ENCODE assay signal across 11 cellular contexts in the genomic region with DNA sequence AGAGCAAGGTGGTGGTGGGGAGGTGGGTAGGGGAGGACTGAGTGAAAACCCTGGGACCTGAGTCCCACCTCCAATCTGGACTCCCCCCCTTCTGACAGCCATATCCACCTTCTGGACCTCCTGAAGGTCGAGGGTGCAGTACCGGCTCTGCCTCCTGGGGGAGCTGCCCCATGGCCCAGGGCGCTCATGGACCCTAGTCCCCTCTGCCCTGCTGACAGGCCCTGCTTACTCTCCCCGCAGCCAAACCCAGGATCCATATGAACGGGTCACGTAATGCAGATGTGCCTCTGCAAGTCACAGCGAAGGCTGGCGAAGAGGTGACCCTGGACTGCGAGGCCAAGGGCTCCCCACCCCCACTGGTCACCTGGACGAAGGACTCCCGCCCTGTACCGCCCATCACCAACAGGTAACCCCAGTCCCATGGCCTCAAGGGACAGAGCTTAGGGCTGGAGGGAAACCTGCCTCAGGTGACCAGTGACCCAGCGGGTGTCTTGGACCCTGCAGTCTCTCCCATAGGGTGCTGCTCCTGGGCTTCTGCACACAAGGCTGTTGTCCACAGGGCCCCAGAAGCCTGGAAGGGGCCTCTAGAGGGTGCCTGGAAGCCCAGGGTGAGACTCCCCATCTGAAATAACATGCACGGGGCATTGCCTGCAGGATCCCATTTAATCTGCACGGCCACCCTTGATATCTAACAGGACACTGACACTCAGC.
DNase-seq lines count a peak whose midpoint lies in the region; ATAC-seq, FAIRE-seq and TF ChIP-seq lines count a peak whose summit lies in the region.
"Had no signal": no experiment of that assay in that cellular context is flagged by ENCODE, and none has a peak within 500 bp of the region (broad histone marks: within the 10 kb centered on the region; RNA-seq: fewer than 3 reads in every experiment).

No MANE protein-coding gene starts in this region.

- H3K4me3 ChIP-seq in HepG2 (replicated peaks in 1 of 3; ENCODE audit: insufficient read depth in 1 of 3, low read depth in 2 of 3, low read length in 3 of 3) = no peak overlapping the region
- no peak overlapping the region for H3K4me3 ChIP-seq in right lobe of liver
- no peak overlapping the region for H3K4me3 ChIP-seq in WI38 (ENCODE audit: low read depth, low read length)
- H3K4me3 ChIP-seq in spleen = no peak overlapping the region

- ATAC-seq in HepG2 = peak; percentile 77
- ATAC-seq in right lobe of liver = no peak
- no peak for ATAC-seq in HG03025 (IDR thresholded peaks at IDR 0.05; ENCODE audit: low FRiP score, unreplicated experiment)

- TF ChIP-seq CTCF in HepG2 (CRISPR knock-in tag; IDR thresholded peaks at IDR 0.05) (peak; percentile 57), right lobe of liver (IDR thresholded peaks at IDR 0.05) (peak in 1 of 4 donors; percentile 7), WI38 (IDR thresholded peaks at IDR 0.05; ENCODE audit: low read depth, low read length) (peak; percentile 24; the same call in 1 of the 2 replicates), spleen (IDR thresholded peaks at IDR 0.05 in 8 of 11, conservative IDR thresholded peaks at IDR 0.05 in 3 of 11) (no peak)

- no peak overlapping the region for H2AFZ ChIP-seq in HepG2 (ENCODE audit: low read length)

- TF ChIP-seq EP300 in HepG2 (IDR thresholded peaks at IDR 0.05; ENCODE audit: low read depth in 2 of 2, low read length in 2 of 2) (no peak), HepG2 (CRISPR knock-in tag; IDR thresholded peaks at IDR 0.05; ENCODE audit: borderline replicate concordance) (no peak)

- no peaks in the 10 kb centered on the region for H4K20me1 ChIP-seq in HepG2 (ENCODE audit: insufficient read depth, low read length)

- no peak overlapping the region for H3K27ac ChIP-seq in HepG2 (ENCODE audit: extremely low read length, insufficient read depth, low read length)
- H3K27ac ChIP-seq in right lobe of liver = no peak overlapping the region
- peak overlapping the region in 3 of 8 donors; percentile 55 to 68 (median 57) for H3K27ac ChIP-seq in spleen

- peaks cover 12% of the 10 kb centered on the region for H3K4me1 ChIP-seq in HepG2 (ENCODE audit: insufficient read depth, low read length)
- peaks cover 0 to 14% (median 3%) of the 10 kb centered on the region in 4 donors for H3K4me1 ChIP-seq in right lobe of liver
- peaks cover 0 to 12% (median 0%) of the 10 kb centered on the region in 6 donors for H3K4me1 ChIP-seq in spleen

- POLR2A ChIA-PET in HepG2 (lab: Yijun Ruan, JAX) = no interaction called here

- FAIRE-seq in HepG2 (lab: Jason Lieb, UNC) = no peak
- FAIRE-seq: GM19239 had no signal

- no peak for TF ChIP-seq POLR2A in HepG2 (IDR thresholded peaks at IDR 0.05; ENCODE audit: insufficient read depth in 1 of 2, low read depth in 2 of 2, low read length in 2 of 2)
- TF ChIP-seq POLR2A in right lobe of liver (IDR thresholded peaks at IDR 0.05) = no peak
- no peak for TF ChIP-seq POLR2A in spleen (IDR thresholded peaks at IDR 0.05)

- in situ Hi-C loops in HepG2 (cut with HindIII; ENCODE audit: extremely low pct_ligation_motif_present, low pct_unique_long_range_greater_than_20kb) = no loop called here

- H3K79me2 ChIP-seq in HepG2 (ENCODE audit: insufficient read depth, low read length) = no peaks in the 10 kb centered on the region

- H3K36me3 ChIP-seq in HepG2 (replicated peaks in 1 of 2; ENCODE audit: control insufficient read depth in 1 of 2, insufficient read depth in 2 of 2, low read length in 2 of 2) (no peaks in the 10 kb centered on the region), right lobe of liver (no peaks in the 10 kb centered on the region), spleen (no peaks in the 10 kb centered on the region)

- H3K27me3 ChIP-seq in HepG2 (ENCODE audit: control insufficient read depth in 1 of 2, insufficient read depth in 2 of 2, low read length in 2 of 2) (peaks cover 10 to 35% of the 10 kb centered on the region in 2 experiments; a peak in 4 of 5 replicates), right lobe of liver (no peaks in the 10 kb centered on the region), spleen (replicated peaks in 1 of 7) (peaks cover 0 to 96% (median 24%) of the 10 kb centered on the region in 7 donors)

- no CpG with 5 or more reads among the region's 15 CpGs for WGBS in HepG2 (ENCODE audit: low lambda C conversion rate)
- WGBS in right lobe of liver (ENCODE audit: insufficient coverage, low coverage, low lambda C conversion rate, missing lambda C conversion rate) = 0% methylated on average over 1 of the region's 15 CpGs
- 72 to 83% (median 76%) methylated on average over 14 to 15 of the region's 15 CpGs for WGBS in spleen, 5 donors

- H3K9ac ChIP-seq in HepG2 (ENCODE audit: insufficient read depth, low read depth, low read length) = no peak overlapping the region

- TF ChIP-seq RAD21 in HepG2 (CRISPR knock-in tag; IDR thresholded peaks at IDR 0.05) = no peak

- DNase-seq in HepG2 (ENCODE audit: low spot score) (no peak), right lobe of liver (no peak), iPS-NIHi7 (ENCODE audit: extremely low spot score) (peak; percentile 86), spleen (no peak)
- DNase-seq in NK-92 treated with Interleukin-12 subunit alpha and Interleukin-12 subunit beta, amount 100 ng/mL, for 24 hours (lab: John Stamatoyannopoulos, UW) = no peak
- no peak for DNase-seq in activated CD4-positive, alpha-beta T cell treated with anti-CD3 and anti-CD28 coated beads for 1 hour
- DNase-seq: NCI-H774 had no signal

- CTCF ChIA-PET in HepG2 (lab: Yijun Ruan, JAX; ENCODE audit: low intra/inter-chr PET ratio, low total read pairs) = no interaction called here

- intact Hi-C loops in HepG2 (cut with micrococcal nuclease; ENCODE audit: unreplicated experiment) (no loop called here), right lobe of liver (cut with DNase I) (no loop called here), spleen (cut with DNase I; ENCODE audit: low total_unique reads) (no loop called here)

- H3K4me2 ChIP-seq in HepG2 (ENCODE audit: low read depth, low read length) = no peak overlapping the region

- BruUV-seq in HepG2 (replicated peaks; lab: Mats Ljungman, UMichigan) = no TSS peak

- no peaks in the 10 kb centered on the region for H3K9me3 ChIP-seq in HepG2 (ENCODE audit: low read length)
- no peaks in the 10 kb centered on the region for H3K9me3 ChIP-seq in right lobe of liver
- H3K9me3 ChIP-seq in spleen = no peaks in the 10 kb centered on the region
- H3K9me3 ChIP-seq: Caco-2 had no signal

TF ChIP-seq in HepG2, 621 proteins besides CTCF, POLR2A, EP300 and RAD21:
- no peak for TF ChIP-seq TBX2 (CRISPR knock-in tag; IDR thresholded peaks at IDR 0.05; ENCODE audit: borderline replicate concordance)
- TF ChIP-seq, protein P1, sequence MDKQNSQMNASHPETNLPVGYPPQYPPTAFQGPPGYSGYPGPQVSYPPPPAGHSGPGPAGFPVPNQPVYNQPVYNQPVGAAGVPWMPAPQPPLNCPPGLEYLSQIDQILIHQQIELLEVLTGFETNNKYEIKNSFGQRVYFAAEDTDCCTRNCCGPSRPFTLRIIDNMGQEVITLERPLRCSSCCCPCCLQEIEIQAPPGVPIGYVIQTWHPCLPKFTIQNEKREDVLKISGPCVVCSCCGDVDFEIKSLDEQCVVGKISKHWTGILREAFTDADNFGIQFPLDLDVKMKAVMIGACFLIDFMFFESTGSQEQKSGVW (CRISPR knock-in tag; IDR thresholded peaks at IDR 0.05; ENCODE audit: borderline replicate concordance) = no peak
- TF ChIP-seq STAG1 (CRISPR knock-in tag; IDR thresholded peaks at IDR 0.05) = no peak
- no peak for TF ChIP-seq SATB2 (CRISPR knock-in tag; IDR thresholded peaks at IDR 0.05)
- no peak for TF ChIP-seq ZNF737 (CRISPR knock-in tag; IDR thresholded peaks at IDR 0.05; ENCODE audit: borderline replicate concordance)
- TF ChIP-seq HNF4G (IDR thresholded peaks at IDR 0.05; ENCODE audit: borderline replicate concordance, low read depth, low read length) = no peak
- TF ChIP-seq HNF4G (CRISPR knock-in tag; IDR thresholded peaks at IDR 0.05; ENCODE audit: borderline replicate concordance, low read depth) = no peak
- no peak for TF ChIP-seq ARNTL (CRISPR knock-in tag; IDR thresholded peaks at IDR 0.05)
- TF ChIP-seq, protein P2, sequence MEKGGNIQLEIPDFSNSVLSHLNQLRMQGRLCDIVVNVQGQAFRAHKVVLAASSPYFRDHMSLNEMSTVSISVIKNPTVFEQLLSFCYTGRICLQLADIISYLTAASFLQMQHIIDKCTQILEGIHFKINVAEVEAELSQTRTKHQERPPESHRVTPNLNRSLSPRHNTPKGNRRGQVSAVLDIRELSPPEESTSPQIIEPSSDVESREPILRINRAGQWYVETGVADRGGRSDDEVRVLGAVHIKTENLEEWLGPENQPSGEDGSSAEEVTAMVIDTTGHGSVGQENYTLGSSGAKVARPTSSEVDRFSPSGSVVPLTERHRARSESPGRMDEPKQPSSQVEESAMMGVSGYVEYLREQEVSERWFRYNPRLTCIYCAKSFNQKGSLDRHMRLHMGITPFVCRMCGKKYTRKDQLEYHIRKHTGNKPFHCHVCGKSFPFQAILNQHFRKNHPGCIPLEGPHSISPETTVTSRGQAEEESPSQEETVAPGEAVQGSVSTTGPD (CRISPR knock-in tag; IDR thresholded peaks at IDR 0.05) = no peak
- TF ChIP-seq, protein P3, sequence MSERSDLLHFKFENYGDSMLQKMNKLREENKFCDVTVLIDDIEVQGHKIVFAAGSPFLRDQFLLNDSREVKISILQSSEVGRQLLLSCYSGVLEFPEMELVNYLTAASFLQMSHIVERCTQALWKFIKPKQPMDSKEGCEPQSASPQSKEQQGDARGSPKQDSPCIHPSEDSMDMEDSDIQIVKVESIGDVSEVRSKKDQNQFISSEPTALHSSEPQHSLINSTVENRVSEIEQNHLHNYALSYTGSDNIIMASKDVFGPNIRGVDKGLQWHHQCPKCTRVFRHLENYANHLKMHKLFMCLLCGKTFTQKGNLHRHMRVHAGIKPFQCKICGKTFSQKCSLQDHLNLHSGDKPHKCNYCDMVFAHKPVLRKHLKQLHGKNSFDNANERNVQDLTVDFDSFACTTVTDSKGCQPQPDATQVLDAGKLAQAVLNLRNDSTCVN (CRISPR knock-in tag; IDR thresholded peaks at IDR 0.05; ENCODE audit: borderline replicate concordance) = no peak
- no peak for TF ChIP-seq ZNF792 (CRISPR knock-in tag; IDR thresholded peaks at IDR 0.05)
- TF ChIP-seq ZNF616 (CRISPR knock-in tag; IDR thresholded peaks at IDR 0.05; ENCODE audit: low read depth) = no peak
- TF ChIP-seq HNRNPL (IDR thresholded peaks at IDR 0.05; ENCODE audit: low read depth, low read length) = no peak

Comparison
In these comparisons a context has a peak if more than half of its experiments do, and no peak if none do; other contexts are left out.
1. CTCF ChIP-seq: peak in HepG2 (single experiment) and WI38 (single experiment); none in spleen (0 of 11).